Comparison of ENCODE assay signal across 8 cellular contexts in genomic region chr15:22253002-22253675, GRCh38.
DNase-seq lines count a peak whose midpoint lies in the region; ATAC-seq and TF ChIP-seq lines count a peak whose summit lies in the region.
"Not testable (repeated sequence)": the region's sequence is repeated elsewhere in the genome, so short reads cannot be mapped to it uniquely, and the experiment has no call there.

No MANE protein-coding gene starts in this region.

- H3K79me2 ChIP-seq in MM.1S (ENCODE audit: low read length); OCI-LY7 (ENCODE audit: insufficient read depth, low read depth, low read length): not testable (repeated sequence)

- peaks cover 0 to 88% (median 0%) of the 10 kb centered on the region in 11 experiments; a peak in 7 of 22 replicates for H3K27me3 ChIP-seq in BLaER1 treated with 17β-estradiol and CSF1 and Interleukin-3, amounts not matched to agents 10 nM and 100 nM
- H3K27me3 ChIP-seq in MM.1S (replicated peaks; ENCODE audit: insufficient read depth, low read length); liver (ENCODE audit: control insufficient read depth in 4 of 4, insufficient read depth in 4 of 4, low read length in 3 of 4): not testable (repeated sequence)

- H3K9me3 ChIP-seq in BLaER1 treated with 17β-estradiol and CSF1 and Interleukin-3, amounts not matched to agents 10 nM and 100 nM (replicated peaks in 1 of 11), result peaks cover 16 to 26% (median 16%) of the 10 kb centered on the region in 11 experiments
- H3K9me3 ChIP-seq in MM.1S (replicated peaks; ENCODE audit: insufficient read depth, low read length); OCI-LY7 (ENCODE audit: low read length); liver (ENCODE audit: control insufficient read depth in 4 of 4, low read length in 3 of 4): not testable (repeated sequence)

- intact Hi-C loops in OCI-LY7 (cut with micrococcal nuclease; ENCODE audit: unreplicated experiment), result loop anchor here (5.0 to 10.0 kb wide), 2 partner anchors 542 to 1896 kb away; no protein-coding TSS in a partner anchor
- intact Hi-C loops in left colon (cut with DNase I, micrococcal nuclease); posterior vena cava (cut with DNase I): not testable (repeated sequence)

- TF ChIP-seq RAD21 in liver (IDR thresholded peaks at IDR 0.05), result peak in 1 of 2 donors; percentile 14

- H3K27ac ChIP-seq in BLaER1 treated with 17β-estradiol and CSF1 and Interleukin-3, amounts not matched to agents 10 nM and 100 nM, result peak overlapping the region in 1 of 11 experiments; percentile 81; a peak in 3 of 22 replicates
- H3K27ac ChIP-seq in MM.1S (ENCODE audit: low read length) (peak overlapping the region; percentile 78; the same call in 1 of the 2 replicates), OCI-LY7 (ENCODE audit: low read depth, low read length, poor library complexity, severe bottlenecking) (peak overlapping the region; percentile 56), liver (ENCODE audit: low read depth in 1 of 2, low read length in 2 of 2) (peak overlapping the region; percentile 89 to 91)

- peak overlapping the region; percentile 75 to 97 (median 94) for H3K4me2 ChIP-seq in BLaER1 treated with 17β-estradiol and CSF1 and Interleukin-3, amounts not matched to agents 10 nM and 100 nM
- H3K4me2 ChIP-seq in MM.1S (ENCODE audit: low read depth, low read length), result peak overlapping the region; percentile 81
- not testable (repeated sequence) for H3K4me2 ChIP-seq in OCI-LY7 (ENCODE audit: low read length)

- not testable (repeated sequence) for H3K27me3 Mint-ChIP-seq in effector memory CD8-positive, alpha-beta T cell
- H3K27me3 Mint-ChIP-seq in naive B cell, result peaks cover 18 to 24% (median 19%) of the 10 kb centered on the region in 3 donors

- CTCF ChIA-PET in OCI-LY7 (lab: Charles Lee; ENCODE audit: unreplicated experiment), result not testable (repeated sequence)

- H3K27ac Mint-ChIP-seq in effector memory CD8-positive, alpha-beta T cell, result not testable (repeated sequence)
- H3K27ac Mint-ChIP-seq in naive B cell, result peak overlapping the region in 1 of 6 donors; percentile 33

- H3K4me3 ChIP-seq in BLaER1 treated with 17β-estradiol and CSF1 and Interleukin-3, amounts not matched to agents 10 nM and 100 nM; MM.1S (ENCODE audit: low read length); OCI-LY7 (ENCODE audit: low read depth, low read length, poor library complexity, severe bottlenecking); liver (ENCODE audit: low read depth in 1 of 3, low read length in 3 of 3): not testable (repeated sequence)

- H3K9ac ChIP-seq in BLaER1 treated with 17β-estradiol and CSF1 and Interleukin-3, amounts not matched to agents 10 nM and 100 nM; MM.1S (ENCODE audit: low read length): not testable (repeated sequence)
- H3K9ac ChIP-seq in liver (ENCODE audit: low read depth in 1 of 2, low read length in 2 of 2), result peak overlapping the region; percentile 10 to 91

- H4K20me1 ChIP-seq in BLaER1 treated with 17β-estradiol and CSF1 and Interleukin-3, amounts not matched to agents 10 nM and 100 nM, result peaks cover 0 to 34% (median 0%) of the 10 kb centered on the region in 11 experiments; a peak in 5 of 22 replicates
- H4K20me1 ChIP-seq in MM.1S (ENCODE audit: insufficient read depth, low read length); OCI-LY7 (ENCODE audit: insufficient read depth, low read length): not testable (repeated sequence)

- BruUV-seq in OCI-LY7 (replicated peaks; lab: Mats Ljungman, UMichigan), result not testable (repeated sequence)

- not testable (repeated sequence) for H2AFZ ChIP-seq in MM.1S (ENCODE audit: low read length)
- peak overlapping the region; percentile 62; the same call in 1 of the 2 replicates for H2AFZ ChIP-seq in OCI-LY7 (ENCODE audit: low read length)

- WGBS in liver, result 41% methylated on average over 14 of the region's 14 CpGs

- TF ChIP-seq CTCF in MM.1S (IDR thresholded peaks at IDR 0.05; ENCODE audit: low read length); OCI-LY7 (conservative IDR thresholded peaks at IDR 0.05; ENCODE audit: low read length); liver (IDR thresholded peaks at IDR 0.05; ENCODE audit: low read depth, low read length, missing input control): not testable (repeated sequence)

- H3F3A ChIP-seq in MM.1S (ENCODE audit: insufficient read depth, low read length), result peaks cover 13% of the 10 kb centered on the region

- not testable (repeated sequence) for H3K9me3 Mint-ChIP-seq in effector memory CD8-positive, alpha-beta T cell; naive B cell

- H3K4me1 ChIP-seq in BLaER1 treated with 17β-estradiol and CSF1 and Interleukin-3, amounts not matched to agents 10 nM and 100 nM, result peaks cover 18 to 47% (median 29%) of the 10 kb centered on the region in 10 experiments
- H3K4me1 ChIP-seq in MM.1S (ENCODE audit: low read length), result peaks cover 23% of the 10 kb centered on the region
- peaks cover 31% of the 10 kb centered on the region for H3K4me1 ChIP-seq in OCI-LY7 (ENCODE audit: insufficient read depth, low read length, poor library complexity, severe bottlenecking)
- peaks cover 7 to 86% (median 66%) of the 10 kb centered on the region in 4 donors for H3K4me1 ChIP-seq in liver (ENCODE audit: control insufficient read depth in 4 of 4, insufficient read depth in 4 of 4, low read length in 3 of 4)

- not testable (repeated sequence) for H3K9me2 ChIP-seq in MM.1S (replicated peaks; ENCODE audit: insufficient read depth, low read length); OCI-LY7 (ENCODE audit: insufficient read depth, low read length)

- not testable (repeated sequence) for H3K36me3 ChIP-seq in BLaER1 treated with 17β-estradiol and CSF1 and Interleukin-3, amounts not matched to agents 10 nM and 100 nM; MM.1S (replicated peaks; ENCODE audit: insufficient read depth, low read length); OCI-LY7 (ENCODE audit: insufficient read depth, low read length); liver (ENCODE audit: control insufficient read depth in 4 of 4, insufficient read depth in 3 of 4, low read depth in 1 of 4, low read length in 3 of 4)

- not testable (repeated sequence) for DNase-seq in MM.1S; OCI-LY7 (ENCODE audit: low spot score); effector memory CD8-positive, alpha-beta T cell; naive B cell
- DNase-seq in left colon, result peak in 1 of 2 donors; percentile 32
- DNase-seq in posterior vena cava (ENCODE audit: low spot score), result peak; percentile 78

- H3K36me3 Mint-ChIP-seq in effector memory CD8-positive, alpha-beta T cell (ENCODE audit: insufficient read depth); naive B cell: not testable (repeated sequence)

- POLR2A ChIA-PET in OCI-LY7 (lab: Charles Lee), result not testable (repeated sequence)

- H3K4me3 Mint-ChIP-seq in effector memory CD8-positive, alpha-beta T cell, result peak overlapping the region; percentile 66 to 68
- H3K4me3 Mint-ChIP-seq in naive B cell, result peak overlapping the region in 5 of 8 donors; percentile 49 to 85 (median 59)

- peaks cover 22 to 26% of the 10 kb centered on the region in 2 donors for H3K4me1 Mint-ChIP-seq in effector memory CD8-positive, alpha-beta T cell (ENCODE audit: low read depth in 2 of 2)
- H3K4me1 Mint-ChIP-seq in naive B cell, result peaks cover 30 to 58% (median 47%) of the 10 kb centered on the region in 3 donors

- not testable (repeated sequence) for ATAC-seq in effector memory CD8-positive, alpha-beta T cell (replicated peaks); naive B cell (ENCODE audit: low read depth in 2 of 2)
- peak; percentile 89 for ATAC-seq in left colon

TF ChIP-seq in liver, 16 proteins besides CTCF, POLR2A, EP300 and RAD21 (continues in another document):
- peak; percentile 57 for TF ChIP-seq MAX (IDR thresholded peaks at IDR 0.05)
- peak; percentile 91 for TF ChIP-seq SP1 (IDR thresholded peaks at IDR 0.05)
- TF ChIP-seq FOXA1 (IDR thresholded peaks at IDR 0.05), result peak; percentile 59
- peak in 1 of 2 donors; percentile 45 for TF ChIP-seq JUND (IDR thresholded peaks at IDR 0.05)
- peak; percentile 22 for TF ChIP-seq REST (IDR thresholded peaks at IDR 0.05)
